Comparison of ENCODE assay signal across 9 cellular contexts in the genomic region with DNA sequence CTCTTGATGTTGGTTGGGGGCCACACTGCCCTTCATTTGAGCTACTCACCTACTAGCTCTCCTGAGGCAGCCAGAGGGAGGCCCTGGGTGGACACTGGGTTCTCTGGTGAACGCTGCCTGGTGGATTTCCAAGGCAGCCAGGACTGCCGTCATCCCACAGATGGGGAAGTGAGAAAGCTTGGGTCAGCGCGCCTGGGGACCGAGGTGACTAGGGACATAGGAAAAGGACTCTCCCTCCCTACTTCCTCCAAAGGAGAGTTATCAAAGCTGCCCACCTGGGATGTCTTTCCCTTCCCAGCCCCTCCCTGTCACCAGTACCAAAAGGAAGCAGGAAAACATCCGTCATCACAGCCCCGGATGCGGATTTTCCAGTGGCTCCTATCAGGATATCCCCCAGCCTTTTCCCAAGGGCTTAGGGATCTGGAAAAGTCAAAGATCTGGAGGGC. TPM values are rescaled to one million over a fixed set of nuclear protein-coding genes. Genes with fewer than 3 reads are reported as not detected.
DNase-seq lines count a peak whose midpoint lies in the region; ATAC-seq and TF ChIP-seq lines count a peak whose summit lies in the region.
"Had no signal": no experiment of that assay in that cellular context is flagged by ENCODE, and none has a peak within 500 bp of the region (broad histone marks: within the 10 kb centered on the region; RNA-seq: fewer than 3 reads in every experiment).

No MANE protein-coding gene starts in this region.

- TF ChIP-seq CTCF in heart left ventricle (IDR thresholded peaks at IDR 0.05), result peak in 3 of 12 donors; percentile 8 to 29 (median 22)

- ATAC-seq in heart left ventricle (peak; percentile 12 to 78 (median 34)), GM21717 (IDR thresholded peaks at IDR 0.05; ENCODE audit: unreplicated experiment) (no peak)
- ATAC-seq in stimulated activated naive B cell treated with anti-CD40 and anti-IgM and Interleukin-4, amounts not matched to agents 10 μg/mL and 1 μg/mL and 100 μg/mL, for 72 hours (replicated peaks), result peak in 1 of 2 donors; percentile 8

- peak overlapping the region in 7 of 12 donors; percentile 9 to 37 (median 28) for H3K4me3 ChIP-seq in heart left ventricle

- H3K9me3 Mint-ChIP-seq in stimulated activated naive B cell treated with anti-CD40 and anti-IgM and Interleukin-4, amounts not matched to agents 10 μg/mL and 1 μg/mL and 100 μg/mL, for 72 hours, result no peaks in the 10 kb centered on the region

- H3K27ac Mint-ChIP-seq in stimulated activated naive B cell treated with anti-CD40 and anti-IgM and Interleukin-4, amounts not matched to agents 10 μg/mL and 1 μg/mL and 100 μg/mL, for 72 hours, result peak overlapping the region; percentile 98

- 29 to 52% (median 44%) methylated on average over 3 to 8 of the region's 8 CpGs for WGBS in heart left ventricle, 4 donors

- H3K4me1 Mint-ChIP-seq in stimulated activated naive B cell treated with anti-CD40 and anti-IgM and Interleukin-4, amounts not matched to agents 10 μg/mL and 1 μg/mL and 100 μg/mL, for 72 hours, result peaks cover 42 to 66% of the 10 kb centered on the region in 2 donors

- H3K9me3 ChIP-seq in heart left ventricle, result no peaks in the 10 kb centered on the region

- peaks cover 3 to 53% (median 32%) of the 10 kb centered on the region in 12 donors for H3K4me1 ChIP-seq in heart left ventricle

- H3K27me3 ChIP-seq in heart left ventricle, result peaks cover 0 to 25% (median 0%) of the 10 kb centered on the region in 9 donors

- peak overlapping the region in 1 of 2 donors; percentile 44 for H3K4me3 Mint-ChIP-seq in stimulated activated naive B cell treated with anti-CD40 and anti-IgM and Interleukin-4, amounts not matched to agents 10 μg/mL and 1 μg/mL and 100 μg/mL, for 72 hours

- H3K36me3 ChIP-seq in heart left ventricle, result no peaks in the 10 kb centered on the region

- H3K27me3 Mint-ChIP-seq in stimulated activated naive B cell treated with anti-CD40 and anti-IgM and Interleukin-4, amounts not matched to agents 10 μg/mL and 1 μg/mL and 100 μg/mL, for 72 hours, result no peaks in the 10 kb centered on the region

- intact Hi-C loops in heart left ventricle (cut with DNase I), result loop anchor here in 4 of 10 donors (2.0 to 5.0 kb wide), 3 partner anchors 33 to 39 kb away; no protein-coding TSS in a partner anchor

- H3K36me3 Mint-ChIP-seq in stimulated activated naive B cell treated with anti-CD40 and anti-IgM and Interleukin-4, amounts not matched to agents 10 μg/mL and 1 μg/mL and 100 μg/mL, for 72 hours, result peaks cover 0 to 9% of the 10 kb centered on the region in 2 donors

- DNase-seq in RPMI8226, result peak; percentile 74
- peak; percentile 85 to 87 (median 86) for DNase-seq in heart left ventricle
- peak; percentile 44 for DNase-seq in stimulated activated naive B cell treated with anti-CD40 and anti-IgM and Interleukin-4, amounts not matched to agents 10 μg/mL and 1 μg/mL and 100 μg/mL, for 72 hours
- no peak for DNase-seq in activated gamma-delta T cell treated with Interleukin-2 at 50 U/mL for 16 hours
- DNase-seq in activated CD4-positive, CD25-positive, alpha-beta regulatory T cell treated with anti-CD3 and anti-CD28 coated beads, Interleukin-2, amount 50 U/mL, for 72 hours, result no peak
- DNase-seq: activated CD4-positive, alpha-beta T cell treated with anti-CD3 and anti-CD28 coated beads for 48 hours; stimulated activated CD4-positive, alpha-beta T cell treated with anti-CD3 and anti-CD28 coated beads, Interleukin-4, amount 100 ng/mL, for 1 hour had no signal

- peak in 1 of 2 donors; percentile 25 for TF ChIP-seq POLR2A in heart left ventricle (IDR thresholded peaks at IDR 0.05)

- H3K27ac ChIP-seq in heart left ventricle, result peak overlapping the region; percentile 68 to 100 (median 81)
- H3K27ac ChIP-seq: KMS-11 had no signal

RNA-seq across cellular contexts. Expression of gene SEMA4C, which starts 3.8 kb away (rescaled TPM):
- 10 to 100 TPM; 15.6 to 29.6 (median 22.0) TPM for total RNA-seq in heart left ventricle
- polyA plus RNA-seq in heart left ventricle, result 10 to 100 TPM; 11.7 to 17.0 TPM

RNA-seq across cellular contexts. Expression of gene ANKRD39, which starts 15.9 kb away (rescaled TPM):
- total RNA-seq in heart left ventricle, result 10 to 100 TPM; 13.3 to 18.4 (median 16.8) TPM
- 10 to 100 TPM; 18.3 to 33.4 TPM for polyA plus RNA-seq in heart left ventricle

RNA-seq across cellular contexts. Expression of gene ANKRD23, which starts 29.9 kb away (rescaled TPM):
- 10 to 100 TPM in 2 of 9 donors, 1 to 10 TPM in 7; 2.3 to 23.6 (median 7.9) TPM for total RNA-seq in heart left ventricle
- 10 to 100 TPM in 1 of 2 donors, under 1 TPM in 1; 0.96 to 26.7 TPM for polyA plus RNA-seq in heart left ventricle

RNA-seq across cellular contexts. Expression of gene CNNM3, which starts 57.6 kb away (rescaled TPM):
- total RNA-seq in heart left ventricle, result 10 to 100 TPM in 6 of 9 donors, 1 to 10 TPM in 3; 6.6 to 17.7 (median 10.6) TPM
- polyA plus RNA-seq in heart left ventricle, result 1 to 10 TPM; 5.1 to 7.1 TPM

Comparison
In these comparisons a context has a peak if more than half of its experiments do, and no peak if none do; other contexts are left out.
1. DNase-seq: peak in RPMI8226 (single experiment), heart left ventricle (5 of 5) and stimulated activated naive B cell treated with anti-CD40 and anti-IgM and Interleukin-4, amounts not matched to agents 10 μg/mL and 1 μg/mL and 100 μg/mL, for 72 hours (single experiment); none in activated gamma-delta T cell treated with Interleukin-2 at 50 U/mL for 16 hours (single experiment) and activated CD4-positive, CD25-positive, alpha-beta regulatory T cell treated with anti-CD3 and anti-CD28 coated beads, Interleukin-2, amount 50 U/mL, for 72 hours (single experiment).